21 cellular contexts compared by ENCODE assay signal in the genomic region with DNA sequence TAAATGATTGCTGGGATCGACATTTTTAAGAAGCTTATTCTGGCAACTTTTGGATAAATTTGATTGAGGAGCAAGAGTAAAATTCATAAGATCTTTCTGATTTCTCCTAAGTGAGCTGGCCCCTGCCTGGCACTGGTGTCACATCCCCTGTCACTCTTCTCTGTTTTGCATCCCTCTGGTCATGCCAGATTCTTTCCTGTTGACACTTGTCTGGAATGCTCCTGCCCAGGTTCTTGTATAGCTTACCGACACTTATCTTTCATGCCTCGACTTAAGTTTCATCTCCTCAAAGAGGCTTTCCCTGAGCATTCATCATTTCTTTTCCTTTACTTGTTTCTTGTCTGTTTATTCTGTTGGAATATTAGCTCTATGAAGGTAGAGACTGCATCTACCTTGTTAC. TPM values are rescaled to one million over a fixed set of nuclear protein-coding genes. Genes with fewer than 3 reads are reported as not detected.
DNase-seq lines count a peak whose midpoint lies in the region; ATAC-seq, FAIRE-seq and TF ChIP-seq lines count a peak whose summit lies in the region.
"Had no signal": no experiment of that assay in that cellular context is flagged by ENCODE, and none has a peak within 500 bp of the region (broad histone marks: within the 10 kb centered on the region; RNA-seq: fewer than 3 reads in every experiment).

No MANE protein-coding gene starts in this region.

- H3K4me1 Mint-ChIP-seq in astrocyte (ENCODE audit: low read depth, unreplicated experiment) = peaks cover 6% of the 10 kb centered on the region

- no peaks in the 10 kb centered on the region for H3K9me1 ChIP-seq in IMR-90 (ENCODE audit: insufficient read depth, low read length)

- no peak for TF ChIP-seq RAD21 in IMR-90 (IDR thresholded peaks at IDR 0.05; ENCODE audit: low read length)

- H3K4ac ChIP-seq in IMR-90 (ENCODE audit: low read depth, low read length) = no peak overlapping the region

- no peak overlapping the region for H3K4me2 ChIP-seq in IMR-90 (ENCODE audit: low read depth, low read length)
- peak overlapping the region; percentile 27 for H3K4me2 ChIP-seq in astrocyte (ENCODE audit: low read length)
- peak overlapping the region; percentile 41 for H3K4me2 ChIP-seq in smooth muscle cell
- H3K4me2 ChIP-seq: A549 had no signal

- no CpG with 5 or more reads among the region's 3 CpGs for WGBS in IMR-90 (ENCODE audit: extremely low coverage in 2 of 2, insufficient read length in 1 of 2), 2 experiments
- WGBS in smooth muscle cell (ENCODE audit: low lambda C conversion rate) = 56% methylated on average over 3 of the region's 3 CpGs

- H3K23ac ChIP-seq in IMR-90 (ENCODE audit: low read depth, low read length) = no peak overlapping the region

- 0 out of 2 replicates have a peak overlapping the region, but pooled peaks have one; percentile 31 for H2BK20ac ChIP-seq in IMR-90 (ENCODE audit: low read depth, low read length)

- no peak overlapping the region for H3K14ac ChIP-seq in IMR-90 (replicated peaks; ENCODE audit: low read depth, low read length)

- H3K18ac ChIP-seq in IMR-90 (ENCODE audit: low read depth, low read length) = peak overlapping the region; percentile 39; the same call in 1 of the 2 replicates

- H3K4me1 ChIP-seq in IMR-90 (ENCODE audit: control insufficient read depth, insufficient read depth, low read length) (0 out of 2 replicates have a peak, but pooled peaks cover 2% of the 10 kb centered on the region), astrocyte (ENCODE audit: insufficient read depth, low read length) (peaks cover 6% of the 10 kb centered on the region), smooth muscle cell (ENCODE audit: low read depth) (no peaks in the 10 kb centered on the region)
- H3K4me1 ChIP-seq: A549, BE2C had no signal

- H4K5ac ChIP-seq in IMR-90 (ENCODE audit: low read depth, low read length) = no peak overlapping the region

- no peak overlapping the region for H2AFZ ChIP-seq in IMR-90 (replicated peaks; ENCODE audit: low read length, poor library complexity)
- H2AFZ ChIP-seq in astrocyte (ENCODE audit: low read depth, low read length) = no peak overlapping the region
- H2AFZ ChIP-seq in smooth muscle cell (ENCODE audit: low read depth) = no peak overlapping the region

- H3K36me3 ChIP-seq in IMR-90 (ENCODE audit: control insufficient read depth, insufficient read depth, low read length) = no peaks in the 10 kb centered on the region
- no peaks in the 10 kb centered on the region for H3K36me3 ChIP-seq in astrocyte (ENCODE audit: insufficient read depth, low read length)
- H3K36me3 ChIP-seq in smooth muscle cell (ENCODE audit: low read depth) = no peaks in the 10 kb centered on the region
- H3K36me3 ChIP-seq: BE2C, MG63 had no signal

- H3F3A ChIP-seq in smooth muscle cell (ENCODE audit: low read depth) = no peaks in the 10 kb centered on the region

- H2BK5ac ChIP-seq in IMR-90 (ENCODE audit: low read depth, low read length, poor library complexity, severe bottlenecking) = no peak overlapping the region

- H3K79me2 ChIP-seq in astrocyte (ENCODE audit: insufficient read depth, low read length) (no peaks in the 10 kb centered on the region), smooth muscle cell (ENCODE audit: low read depth) (no peaks in the 10 kb centered on the region)

- in situ Hi-C loops in IMR-90 (cut with MboI; ENCODE audit: low sequenced_read_pairs) = no loop called here

- no peak overlapping the region for H3K27ac Mint-ChIP-seq in astrocyte (ENCODE audit: unreplicated experiment)

- H2BK120ac ChIP-seq in IMR-90 (ENCODE audit: low read depth, low read length) = no peak overlapping the region

- H3K56ac ChIP-seq in IMR-90 (ENCODE audit: extremely low read depth, insufficient read depth, low read length) = no peak overlapping the region

- H3K9ac ChIP-seq in IMR-90 (ENCODE audit: low read depth, low read length) (no peak overlapping the region), astrocyte (ENCODE audit: low read length) (no peak overlapping the region), smooth muscle cell (ENCODE audit: low read depth) (no peak overlapping the region)

- H2BK15ac ChIP-seq in IMR-90 (ENCODE audit: low read depth, low read length) = no peak overlapping the region

- H2AK5ac ChIP-seq in IMR-90 (ENCODE audit: low read depth, low read length) = no peak overlapping the region

- dilution Hi-C loops in IMR-90 (cut with HindIII; ENCODE audit: low sequenced_read_pairs, unreplicated experiment) = no loop called here

- no peak for FAIRE-seq in astrocyte (lab: Jason Lieb, UNC)
- FAIRE-seq: A549, GM12891, H1 had no signal

- CTCF ChIA-PET in IMR-90 (lab: Yijun Ruan, JAX) = interaction anchor here (0.9 kb wide), 1 partner anchor 11 kb away, joined by 3 read pairs; no protein-coding TSS in a partner anchor

- no peak overlapping the region for H4K91ac ChIP-seq in IMR-90 (ENCODE audit: insufficient read depth, low read depth, low read length)

- no peak overlapping the region for H4K8ac ChIP-seq in IMR-90 (ENCODE audit: low read depth in 2 of 2, low read length in 2 of 2)

- no TSS peak for BruUV-seq in IMR-90 (replicated peaks; lab: Mats Ljungman, UMichigan)

- intact Hi-C loops in IMR-90 (cut with micrococcal nuclease) = no loop called here

- POLR2A ChIA-PET in IMR-90 (lab: Charles Lee; ENCODE audit: unreplicated experiment) = no interaction called here

- DNase-seq in IMR-90 = no peak
- no peak for DNase-seq in astrocyte (ENCODE audit: low read depth)
- DNase-seq in islet precursor cell = peak; percentile 62
- no peak for DNase-seq in smooth muscle cell (lab: John Stamatoyannopoulos, UW; ENCODE audit: unreplicated experiment)
- DNase-seq in OCI-M1 (lab: John Stamatoyannopoulos, UW) = no peak
- no peak for DNase-seq in stimulated activated CD4-positive, alpha-beta T cell treated with anti-CD3 and anti-CD28 coated beads, Interleukin-2, amount 100 ng/mL, for 48 hours
- DNase-seq in HK-2 (ENCODE audit: unreplicated experiment) = no peak
- DNase-seq: BE2C, DMS 273 treated with DMSO at 0.1 percent for 48 hours, DND-41, Kasumi-1, NCI-H1417, NCI-H187, NCI-H446, NCI-H526 had no signal

- TF ChIP-seq POLR2A in IMR-90 (IDR thresholded peaks at IDR 0.05; ENCODE audit: low read depth, low read length) = no peak

- no peak overlapping the region for H3K4me3 Mint-ChIP-seq in astrocyte (ENCODE audit: unreplicated experiment)

- no peaks in the 10 kb centered on the region for H4K20me1 ChIP-seq in IMR-90 (ENCODE audit: insufficient read depth, low read length)
- H4K20me1 ChIP-seq in astrocyte (ENCODE audit: insufficient read depth, low read length) = no peaks in the 10 kb centered on the region
- no peaks in the 10 kb centered on the region for H4K20me1 ChIP-seq in smooth muscle cell (ENCODE audit: low read depth)

- H3K9me3 Mint-ChIP-seq in astrocyte (ENCODE audit: unreplicated experiment) = no peaks in the 10 kb centered on the region

- no peaks in the 10 kb centered on the region for H3K27me3 Mint-ChIP-seq in astrocyte (ENCODE audit: low read depth, unreplicated experiment)

- peak; percentile 14; the same call in 1 of the 2 replicates for ATAC-seq in IMR-90 (ENCODE audit: low read depth)
- ATAC-seq: A549, HCT116, SK-N-SH treated with all-trans-retinoic acid at 6 μM for 48 hours had no signal

- no peaks in the 10 kb centered on the region for H3K79me1 ChIP-seq in IMR-90 (ENCODE audit: low read depth in 1 of 2, low read length in 2 of 2)

- H3K9me3 ChIP-seq in IMR-90 (ENCODE audit: control insufficient read depth, insufficient read depth, low read length) (no peaks in the 10 kb centered on the region), astrocyte (ENCODE audit: insufficient read depth, low read depth, low read length) (no peaks in the 10 kb centered on the region), smooth muscle cell (replicated peaks; ENCODE audit: low read depth) (no peaks in the 10 kb centered on the region)
- H3K9me3 ChIP-seq: A549, BE2C, MG63 had no signal

- H3K4me3 ChIP-seq in IMR-90 (ENCODE audit: insufficient read depth, low read depth, low read length) (no peak overlapping the region), astrocyte (ENCODE audit: insufficient read depth, low read depth, low read length) (no peak overlapping the region), smooth muscle cell (no peak overlapping the region)
- H3K4me3 ChIP-seq: A549, MG63 had no signal

- H3K27me3 ChIP-seq in IMR-90 (ENCODE audit: control insufficient read depth, insufficient read depth, low read length) (no peaks in the 10 kb centered on the region; the same call in 1 of the 2 replicates), astrocyte (ENCODE audit: insufficient read depth, low read length) (no peaks in the 10 kb centered on the region), smooth muscle cell (ENCODE audit: low read depth) (no peaks in the 10 kb centered on the region)
- H3K27me3 ChIP-seq: BE2C, MG63 had no signal

- TF ChIP-seq CTCF in IMR-90 (conservative IDR thresholded peaks at IDR 0.05; ENCODE audit: low read depth, low read length) (no peak), astrocyte (IDR thresholded peaks at IDR 0.05; ENCODE audit: insufficient read depth, low read depth, low read length) (no peak), smooth muscle cell (IDR thresholded peaks at IDR 0.05; ENCODE audit: borderline replicate concordance, insufficient read depth, poor library complexity, severe bottlenecking) (no peak)

- H2AK9ac ChIP-seq in IMR-90 (replicated peaks; ENCODE audit: low read depth, low read length, poor library complexity) = no peak overlapping the region

- H3K27ac ChIP-seq in IMR-90 (ENCODE audit: insufficient read depth, low read length) = no peak overlapping the region
- no peak overlapping the region for H3K27ac ChIP-seq in astrocyte (ENCODE audit: low read depth, low read length)
- peak overlapping the region; percentile 44 for H3K27ac ChIP-seq in smooth muscle cell (ENCODE audit: low read depth)
- H3K27ac ChIP-seq: A549 had no signal

- no peaks in the 10 kb centered on the region for H3K36me3 Mint-ChIP-seq in astrocyte (ENCODE audit: low read depth, unreplicated experiment)

TF ChIP-seq in IMR-90, 13 proteins besides CTCF, POLR2A, EP300 and RAD21 (continues in another document):
- TF ChIP-seq CEBPB (IDR thresholded peaks at IDR 0.05; ENCODE audit: low read depth, low read length) = no peak
- no peak for TF ChIP-seq SMC3 (IDR thresholded peaks at IDR 0.05; ENCODE audit: low read depth, low read length)
- TF ChIP-seq NFE2L2 (IDR thresholded peaks at IDR 0.05; ENCODE audit: low read depth, low read length) = no peak

RNA-seq across cellular contexts. Expression of gene AASS, which starts 22.2 kb away (rescaled TPM):
- total RNA-seq in IMR-90 (2012; rRNA removed) (12.9 and 15.0 TPM in 2 replicates), astrocyte (13.9 and 15.6 TPM in 2 replicates), smooth muscle cell (22.8 and 23.8 TPM in 2 replicates)
- polyA plus RNA-seq in IMR-90 (2012; rRNA removed) (4.7 and 6.1 TPM in 2 replicates), smooth muscle cell (6.8 and 9.8 TPM in 2 replicates)
- 0.52 and 0.96 TPM in 2 replicates for polyA plus RNA-seq in IMR-90 (2012; cell fraction: cytosol; rRNA removed)
- 2.8 and 22.2 TPM in 2 replicates for polyA plus RNA-seq in IMR-90 (2012; cell fraction: nucleus; rRNA removed; ENCODE audit: low replicate concordance)
